In genomic region chr16:51024703-51025102, GRCh38 we compare ENCODE assay signal across 1 cellular context.
TF ChIP-seq lines count a peak whose summit lies in the region.

No MANE protein-coding gene starts in this region.

TF ChIP-seq in GM23338, 12 proteins besides CTCF, POLR2A, EP300 and RAD21 (continued from another document):
- TF ChIP-seq ZNF462 (CRISPR knock-in tag; IDR thresholded peaks at IDR 0.05) = no peak
- TF ChIP-seq EZH2 (IDR thresholded peaks at IDR 0.05; ENCODE audit: low read depth, unreplicated experiment) = no peak
